Comparison of ENCODE assay signal across 13 cellular contexts in the genomic region with DNA sequence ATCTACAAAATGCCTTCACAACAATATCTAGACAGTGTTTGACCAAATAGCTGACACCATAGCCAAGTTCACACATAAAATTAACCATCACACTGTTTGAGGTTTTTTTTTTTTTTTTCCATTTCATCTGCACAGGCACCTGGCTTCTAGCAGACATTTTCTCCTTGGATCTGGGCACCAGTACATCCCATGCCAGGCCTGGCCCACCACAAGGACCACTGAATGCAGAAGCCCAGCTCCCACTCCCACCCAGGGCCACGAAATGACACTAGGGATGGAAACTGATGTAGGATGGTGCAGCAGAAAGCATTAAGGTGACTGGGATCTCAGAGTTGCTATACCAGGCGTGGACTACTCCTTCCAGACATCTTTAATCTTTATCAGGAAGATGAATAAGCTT. TPM values are rescaled to one million over a fixed set of nuclear protein-coding genes. Genes with fewer than 3 reads are reported as not detected.
DNase-seq lines count a peak whose midpoint lies in the region; ATAC-seq, FAIRE-seq and TF ChIP-seq lines count a peak whose summit lies in the region.
"Had no signal": no experiment of that assay in that cellular context is flagged by ENCODE, and none has a peak within 500 bp of the region (broad histone marks: within the 10 kb centered on the region; RNA-seq: fewer than 3 reads in every experiment).

No MANE protein-coding gene starts in this region.

- no peak overlapping the region for H2BK5ac ChIP-seq in trophoblast cell (ENCODE audit: low read depth, low read length, poor library complexity)

- peaks cover 45% of the 10 kb centered on the region for H3K4me1 ChIP-seq in DOHH2 (ENCODE audit: control insufficient read depth, low read length)
- H3K4me1 ChIP-seq in trophoblast cell (ENCODE audit: control insufficient read depth in 1 of 2, insufficient read depth in 2 of 2, low read length in 2 of 2) = peaks cover 3 to 4% of the 10 kb centered on the region in 2 experiments
- H3K4me1 ChIP-seq: body of pancreas had no signal

- H3K27me3 ChIP-seq in DOHH2 (ENCODE audit: control insufficient read depth, low read length) = no peaks in the 10 kb centered on the region
- no peaks in the 10 kb centered on the region for H3K27me3 ChIP-seq in trophoblast cell (ENCODE audit: insufficient read depth, low read length)
- H3K27me3 ChIP-seq: body of pancreas had no signal

- DNase-seq in activated CD8-positive, alpha-beta memory T cell treated with anti-CD3 and anti-CD28 coated beads for 24 hours = peak; percentile 32
- no peak for DNase-seq in activated CD8-positive, alpha-beta memory T cell treated with anti-CD3 and anti-CD28 coated beads, Interleukin-2, amount 50 U/mL, for 4 hours
- no peak for DNase-seq in activated naive CD8-positive, alpha-beta T cell treated with anti-CD3 and anti-CD28 coated beads, Interleukin-2, amount 50 U/mL, for 24 hours
- DNase-seq in trophoblast cell = no peak
- DNase-seq in HuH-7 (ENCODE audit: low spot score) = no peak
- no peak for DNase-seq in RCC 7860 (ENCODE audit: low spot score)
- DNase-seq: body of pancreas; stimulated activated CD4-positive, alpha-beta T cell treated with anti-CD3 and anti-CD28 coated beads, Interleukin-4, amount 100 ng/mL, for 4 hours; T1000 had no signal

- H3K36me3 ChIP-seq in DOHH2 (ENCODE audit: control insufficient read depth, low read length) (no peaks in the 10 kb centered on the region), trophoblast cell (ENCODE audit: control insufficient read depth in 1 of 2, insufficient read depth in 2 of 2, low read length in 2 of 2) (no peaks in the 10 kb centered on the region)

- H3K79me2 ChIP-seq in DOHH2 (ENCODE audit: control insufficient read depth, low read length) (no peaks in the 10 kb centered on the region), trophoblast cell (ENCODE audit: control insufficient read depth, insufficient read depth, low read length, poor library complexity) (no peaks in the 10 kb centered on the region)

- H3K36me3 Mint-ChIP-seq in activated naive CD8-positive, alpha-beta T cell treated with anti-CD3 and anti-CD28 coated beads, Interleukin-2, amount 50 U/mL, for 24 hours (ENCODE audit: low read depth) = no peaks in the 10 kb centered on the region
- H3K36me3 Mint-ChIP-seq: type B pancreatic cell had no signal

- H3K4me3 ChIP-seq in DOHH2 (ENCODE audit: low read length) (peak overlapping the region; percentile 56), trophoblast cell (ENCODE audit: low read depth, low read length) (no peak overlapping the region)
- H3K4me3 ChIP-seq: body of pancreas had no signal

- H2AK5ac ChIP-seq in trophoblast cell (ENCODE audit: low read length) = peak overlapping the region; percentile 74

- H2AFZ ChIP-seq in trophoblast cell (ENCODE audit: insufficient read depth, low read length, poor library complexity) = peak overlapping the region; percentile 71

- H3K23ac ChIP-seq in trophoblast cell (ENCODE audit: low read length) = no peak overlapping the region

- H3F3A ChIP-seq in DOHH2 (ENCODE audit: control insufficient read depth, insufficient read depth) = peaks cover 6% of the 10 kb centered on the region; the same call in 1 of the 2 replicates

- peak overlapping the region; percentile 35 for H3K4me3 Mint-ChIP-seq in activated naive CD8-positive, alpha-beta T cell treated with anti-CD3 and anti-CD28 coated beads, Interleukin-2, amount 50 U/mL, for 24 hours
- H3K4me3 Mint-ChIP-seq: type B pancreatic cell had no signal

- no peaks in the 10 kb centered on the region for H3K9me3 ChIP-seq in DOHH2 (ENCODE audit: control insufficient read depth, insufficient read depth, low read length)
- H3K9me3 ChIP-seq in trophoblast cell (ENCODE audit: insufficient read depth, low read depth, low read length) = no peaks in the 10 kb centered on the region
- H3K9me3 ChIP-seq: body of pancreas had no signal

- peak overlapping the region; percentile 94 for H3K27ac Mint-ChIP-seq in activated naive CD8-positive, alpha-beta T cell treated with anti-CD3 and anti-CD28 coated beads, Interleukin-2, amount 50 U/mL, for 24 hours
- H3K27ac Mint-ChIP-seq: type B pancreatic cell had no signal

- no peaks in the 10 kb centered on the region for H3K9me3 Mint-ChIP-seq in activated naive CD8-positive, alpha-beta T cell treated with anti-CD3 and anti-CD28 coated beads, Interleukin-2, amount 50 U/mL, for 24 hours
- H3K9me3 Mint-ChIP-seq: type B pancreatic cell had no signal

- peak overlapping the region; percentile 19 for H4K8ac ChIP-seq in trophoblast cell (ENCODE audit: low read depth, low read length)

- peaks cover 5% of the 10 kb centered on the region for H3K79me1 ChIP-seq in trophoblast cell (ENCODE audit: low read length)

- no peak overlapping the region for H3K18ac ChIP-seq in trophoblast cell (ENCODE audit: low read length)

- no peak overlapping the region for H3K9ac ChIP-seq in trophoblast cell (ENCODE audit: low read length)

- TF ChIP-seq CTCF in DOHH2 (IDR thresholded peaks at IDR 0.05; ENCODE audit: low read depth, low read length, poor library complexity, severe bottlenecking) = no peak

- H4K12ac ChIP-seq in trophoblast cell (ENCODE audit: low read depth, low read length) = no peak overlapping the region

- H3K4me2 ChIP-seq in DOHH2 (ENCODE audit: low read length) = peak overlapping the region; percentile 69
- H3K4me2 ChIP-seq in trophoblast cell (ENCODE audit: low read length) = no peak overlapping the region

- H3K27ac ChIP-seq in DOHH2 (ENCODE audit: low read depth, low read length) (peak overlapping the region; percentile 92), trophoblast cell (ENCODE audit: low read depth, low read length) (no peak overlapping the region)
- H3K27ac ChIP-seq: body of pancreas had no signal

- peak overlapping the region; percentile 43 for H2BK120ac ChIP-seq in trophoblast cell (ENCODE audit: insufficient read depth, low read length, poor library complexity)

- peaks cover 48% of the 10 kb centered on the region for H3K4me1 Mint-ChIP-seq in activated naive CD8-positive, alpha-beta T cell treated with anti-CD3 and anti-CD28 coated beads, Interleukin-2, amount 50 U/mL, for 24 hours

- H2BK12ac ChIP-seq in trophoblast cell (ENCODE audit: low read length) = peak overlapping the region; percentile 91

- ATAC-seq in activated naive CD8-positive, alpha-beta T cell treated with anti-CD3 and anti-CD28 coated beads, Interleukin-2, amount 50 U/mL, for 24 hours = no peak
- no peak for ATAC-seq in GM21619 (IDR thresholded peaks at IDR 0.05; ENCODE audit: unreplicated experiment)
- ATAC-seq: body of pancreas, Right ventricle myocardium inferior had no signal

- no peak overlapping the region for H3K4ac ChIP-seq in trophoblast cell (ENCODE audit: low read depth, low read length)

- no peaks in the 10 kb centered on the region; the same call in 1 of the 2 replicates for H3K9me2 ChIP-seq in DOHH2 (replicated peaks; ENCODE audit: control insufficient read depth, low read length)

- H4K20me1 ChIP-seq in DOHH2 (ENCODE audit: control insufficient read depth, insufficient read depth, low read depth, low read length) = no peaks in the 10 kb centered on the region

- WGBS in trophoblast cell (ENCODE audit: extremely low coverage, insufficient coverage, insufficient read length) = no CpG with 5 or more reads among the region's 2 CpGs

- H3K14ac ChIP-seq in trophoblast cell (ENCODE audit: low read length) = peak overlapping the region; percentile 44

- H3K27me3 Mint-ChIP-seq in activated naive CD8-positive, alpha-beta T cell treated with anti-CD3 and anti-CD28 coated beads, Interleukin-2, amount 50 U/mL, for 24 hours = no peaks in the 10 kb centered on the region
- H3K27me3 Mint-ChIP-seq: type B pancreatic cell had no signal

- peak overlapping the region; percentile 62 for H4K91ac ChIP-seq in trophoblast cell (ENCODE audit: low read depth, low read length)

- FAIRE-seq in RCC 7860 (lab: Jason Lieb, UNC) = no peak

RNA-seq across cellular contexts. Expression of gene TMSB10, which starts 13.0 kb away (rescaled TPM):
- 2,539 and 2,657 TPM in 2 replicates for polyA plus RNA-seq in trophoblast cell (2013)

RNA-seq across cellular contexts. Expression of gene TRABD2A, which starts 37.5 kb away (rescaled TPM):
- 10.7 and 12.4 TPM in 2 replicates for polyA plus RNA-seq in trophoblast cell (2013)

RNA-seq across cellular contexts. Expression of gene KCMF1, which starts 52.5 kb away (rescaled TPM):
- polyA plus RNA-seq in trophoblast cell (2013) = 43.3 and 44.7 TPM in 2 replicates
